ENCODE assay signal across 9 cellular contexts in the genomic region with DNA sequence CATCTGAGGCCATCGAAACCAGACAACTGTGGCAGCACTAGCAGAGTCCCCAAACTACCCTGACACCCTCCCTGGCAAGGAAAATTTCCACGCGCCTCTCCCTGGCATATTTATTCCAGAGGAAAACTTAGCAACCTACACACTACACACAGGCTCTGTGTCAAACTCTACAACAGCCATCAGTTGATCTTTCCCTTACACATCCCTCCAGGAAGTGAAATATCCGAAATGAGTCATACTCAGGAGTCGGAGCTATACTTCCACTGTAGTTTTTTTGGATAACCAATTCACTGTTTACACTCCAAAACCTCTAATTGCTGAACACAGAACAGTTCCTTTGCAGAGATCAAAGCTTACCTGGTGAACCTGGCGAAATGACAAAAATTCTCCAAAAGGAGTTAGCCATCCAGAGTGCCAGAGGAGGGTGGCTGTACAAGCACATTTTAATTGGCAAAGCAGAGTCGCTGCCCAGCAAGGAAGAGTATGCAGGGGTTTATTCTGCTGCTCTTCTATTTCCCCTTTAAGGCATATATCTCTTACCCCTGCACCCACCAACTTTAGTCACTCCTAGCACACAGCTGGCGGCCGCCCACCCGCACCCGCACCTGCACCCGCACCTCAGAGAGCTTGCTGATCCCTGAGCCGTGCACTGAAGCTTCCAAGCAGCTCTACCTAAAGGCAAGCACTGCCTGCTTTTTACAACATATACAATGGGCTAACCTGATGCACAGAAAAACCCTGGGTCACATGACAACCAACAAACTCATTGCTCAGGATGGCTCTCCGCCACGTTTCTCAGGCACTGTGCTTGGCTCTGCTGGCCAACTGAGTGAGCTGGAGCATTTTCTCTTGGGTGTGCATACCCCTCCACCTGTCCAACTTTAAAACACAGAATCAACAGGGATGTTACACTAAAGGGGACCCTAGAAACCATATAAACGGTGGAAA. TPM values are rescaled to one million over a fixed set of nuclear protein-coding genes. Genes with fewer than 3 reads are reported as not detected.
DNase-seq lines count a peak whose midpoint lies in the region; ATAC-seq and TF ChIP-seq lines count a peak whose summit lies in the region.
"Had no signal": no experiment of that assay in that cellular context is flagged by ENCODE, and none has a peak within 500 bp of the region (broad histone marks: within the 10 kb centered on the region; RNA-seq: fewer than 3 reads in every experiment).

No MANE protein-coding gene starts in this region.

- in situ Hi-C loops in IMR-90 (cut with MboI; ENCODE audit: low sequenced_read_pairs): no loop called here

- no peak overlapping the region for H2AFZ ChIP-seq in IMR-90 (replicated peaks; ENCODE audit: low read length, poor library complexity)

- TF ChIP-seq RAD21 in IMR-90 (IDR thresholded peaks at IDR 0.05; ENCODE audit: low read length): no peak

- 66% methylated on average over 11 of the region's 16 CpGs; no CpG with 5 or more reads in 1 of the 2 experiments for WGBS in IMR-90 (ENCODE audit: extremely low coverage in 2 of 2, insufficient read length in 1 of 2), 2 experiments

- no peak overlapping the region; the same call in 1 of the 2 replicates for H4K5ac ChIP-seq in IMR-90 (ENCODE audit: low read depth, low read length)

- TF ChIP-seq CTCF in IMR-90 (conservative IDR thresholded peaks at IDR 0.05; ENCODE audit: low read depth, low read length) (no peak), mucosa of descending colon (IDR thresholded peaks at IDR 0.05) (no peak)

- H3K27ac ChIP-seq in IMR-90 (ENCODE audit: insufficient read depth, low read length) (peak overlapping the region; percentile 61), cingulate gyrus (ENCODE audit: low read depth, low read length) (peak overlapping the region; percentile 19)

- H4K20me1 ChIP-seq in IMR-90 (ENCODE audit: insufficient read depth, low read length): peaks cover 96% of the 10 kb centered on the region

- H2AK9ac ChIP-seq in IMR-90 (replicated peaks; ENCODE audit: low read depth, low read length, poor library complexity): peak overlapping the region; percentile 6

- dilution Hi-C loops in IMR-90 (cut with HindIII; ENCODE audit: low sequenced_read_pairs, unreplicated experiment): no loop called here

- CTCF ChIA-PET in IMR-90 (lab: Yijun Ruan, JAX): no interaction called here

- no TSS peak for BruUV-seq in IMR-90 (replicated peaks; lab: Mats Ljungman, UMichigan)

- peak; percentile 65 for ATAC-seq in IMR-90 (ENCODE audit: low read depth)
- ATAC-seq in mucosa of descending colon: peak; percentile 86
- no peak for ATAC-seq in GM18519 (IDR thresholded peaks at IDR 0.05; ENCODE audit: low FRiP score, unreplicated experiment)
- ATAC-seq in HG02970 (IDR thresholded peaks at IDR 0.05; ENCODE audit: low FRiP score, unreplicated experiment): no peak

- peaks cover 37 to 94% of the 10 kb centered on the region in 2 experiments for H3K79me1 ChIP-seq in IMR-90 (ENCODE audit: low read depth in 1 of 2, low read length in 2 of 2)

- H2AK5ac ChIP-seq in IMR-90 (ENCODE audit: low read depth, low read length): peak overlapping the region; percentile 96

- peak overlapping the region; percentile 62; the same call in 1 of the 2 replicates for H3K18ac ChIP-seq in IMR-90 (ENCODE audit: low read depth, low read length)

- H2BK20ac ChIP-seq in IMR-90 (ENCODE audit: low read depth, low read length): peak overlapping the region; percentile 30; the same call in 1 of the 2 replicates

- no peaks in the 10 kb centered on the region for H3K36me3 ChIP-seq in IMR-90 (ENCODE audit: control insufficient read depth, insufficient read depth, low read length)
- no peaks in the 10 kb centered on the region for H3K36me3 ChIP-seq in mucosa of descending colon (ENCODE audit: low read depth)

- 0 out of 2 replicates have a peak overlapping the region, but pooled peaks have one; percentile 4 for H4K91ac ChIP-seq in IMR-90 (ENCODE audit: insufficient read depth, low read depth, low read length)

- H2BK15ac ChIP-seq in IMR-90 (ENCODE audit: low read depth, low read length): 0 out of 3 replicates have a peak overlapping the region, but pooled peaks have one; percentile 17

- peak overlapping the region; percentile 11; the same call in 1 of the 2 replicates for H3K14ac ChIP-seq in IMR-90 (replicated peaks; ENCODE audit: low read depth, low read length)

- peak overlapping the region; percentile 66; the same call in 1 of the 2 replicates for H3K23ac ChIP-seq in IMR-90 (ENCODE audit: low read depth, low read length)

- H3K4me1 ChIP-seq in IMR-90 (ENCODE audit: control insufficient read depth, insufficient read depth, low read length): peaks cover 54% of the 10 kb centered on the region
- H3K4me1 ChIP-seq in mucosa of descending colon (ENCODE audit: low read depth): peaks cover 55% of the 10 kb centered on the region

- TF ChIP-seq POLR2A in IMR-90 (IDR thresholded peaks at IDR 0.05; ENCODE audit: low read depth, low read length): no peak

- POLR2A ChIA-PET in IMR-90 (lab: Charles Lee; ENCODE audit: unreplicated experiment): no interaction called here

- H3K9ac ChIP-seq in IMR-90 (ENCODE audit: low read depth, low read length): no peak overlapping the region

- peak overlapping the region; percentile 26 for H3K4ac ChIP-seq in IMR-90 (ENCODE audit: low read depth, low read length)

- peak overlapping the region in 1 of 2 experiments; percentile 3; a peak in 1 of 4 replicates for H4K8ac ChIP-seq in IMR-90 (ENCODE audit: low read depth in 2 of 2, low read length in 2 of 2)

- H2BK120ac ChIP-seq in IMR-90 (ENCODE audit: low read depth, low read length): peak overlapping the region; percentile 4; the same call in 1 of the 2 replicates

- peaks cover 63% of the 10 kb centered on the region for H3K9me1 ChIP-seq in IMR-90 (ENCODE audit: insufficient read depth, low read length)

- DNase-seq in AG08395 (ENCODE audit: low spot score) (peak; percentile 60), IMR-90 (peak; percentile 80), mucosa of descending colon (peak in 1 of 3 donors; percentile 43), D341Med (ENCODE audit: low spot score) (no peak), ecto neural progenitor cell (ENCODE audit: low spot score) (no peak)
- DNase-seq: SHP77 had no signal

- intact Hi-C loops in IMR-90 (cut with micrococcal nuclease): no loop called here
- intact Hi-C loops in mucosa of descending colon (cut with DNase I, micrococcal nuclease): no loop called here

- peak overlapping the region; percentile 67 for H3K4me2 ChIP-seq in IMR-90 (ENCODE audit: low read depth, low read length)

- H3K27me3 ChIP-seq in IMR-90 (ENCODE audit: control insufficient read depth, insufficient read depth, low read length): no peaks in the 10 kb centered on the region

- H3K4me3 ChIP-seq in IMR-90 (ENCODE audit: insufficient read depth, low read depth, low read length) (no peak overlapping the region), mucosa of descending colon (no peak overlapping the region)

- H2BK5ac ChIP-seq in IMR-90 (ENCODE audit: low read depth, low read length, poor library complexity, severe bottlenecking): peak overlapping the region; percentile 40

- H3K56ac ChIP-seq in IMR-90 (ENCODE audit: extremely low read depth, insufficient read depth, low read length): no peak overlapping the region

- H3K9me3 ChIP-seq in IMR-90 (ENCODE audit: control insufficient read depth, insufficient read depth, low read length) (no peaks in the 10 kb centered on the region), mucosa of descending colon (no peaks in the 10 kb centered on the region)

TF ChIP-seq in IMR-90, 13 proteins besides CTCF, POLR2A, EP300 and RAD21:
- TF ChIP-seq RFX5 (IDR thresholded peaks at IDR 0.05; ENCODE audit: low read depth, low read length) (no peak), FOS (IDR thresholded peaks at IDR 0.05; ENCODE audit: low read depth, low read length) (peak; percentile 64; the same call in 1 of the 2 replicates), MXI1 (IDR thresholded peaks at IDR 0.05; ENCODE audit: borderline replicate concordance, low read depth, low read length) (peak; percentile 35; the same call in 1 of the 2 replicates), MAZ (IDR thresholded peaks at IDR 0.05; ENCODE audit: borderline replicate concordance, low read depth, low read length) (no peak), BHLHE40 (IDR thresholded peaks at IDR 0.05; ENCODE audit: low read depth, low read length) (no peak)
TF ChIP-seq in IMR-90: peak in this region for 2.

RNA-seq across cellular contexts. Expression of a gene that starts 54.9 kb away (rescaled TPM):
- total RNA-seq in IMR-90 (2012; rRNA removed) (180 and 216 TPM in 2 replicates), mucosa of descending colon (100 to 1,000 TPM; 346 to 393 (median 381) TPM)
- polyA plus RNA-seq in IMR-90 (2012; rRNA removed): 271 and 304 TPM in 2 replicates
- polyA plus RNA-seq in IMR-90 (2012; cell fraction: cytosol; rRNA removed): 189 and 234 TPM in 2 replicates
- 74.4 and 139 TPM in 2 replicates for polyA plus RNA-seq in IMR-90 (2012; cell fraction: nucleus; rRNA removed; ENCODE audit: low replicate concordance)

Comparison
In these comparisons a context has a peak if more than half of its experiments do, and no peak if none do; other contexts are left out.
1. DNase-seq: peak in AG08395 (single experiment) and IMR-90 (single experiment); none in D341Med (single experiment) and ecto neural progenitor cell (single experiment).
2. ATAC-seq: peak in IMR-90 (single experiment) and mucosa of descending colon (single experiment); none in GM18519 (single experiment) and HG02970 (single experiment).